Comparison of ENCODE assay signal across 32 cellular contexts in the genomic region with DNA sequence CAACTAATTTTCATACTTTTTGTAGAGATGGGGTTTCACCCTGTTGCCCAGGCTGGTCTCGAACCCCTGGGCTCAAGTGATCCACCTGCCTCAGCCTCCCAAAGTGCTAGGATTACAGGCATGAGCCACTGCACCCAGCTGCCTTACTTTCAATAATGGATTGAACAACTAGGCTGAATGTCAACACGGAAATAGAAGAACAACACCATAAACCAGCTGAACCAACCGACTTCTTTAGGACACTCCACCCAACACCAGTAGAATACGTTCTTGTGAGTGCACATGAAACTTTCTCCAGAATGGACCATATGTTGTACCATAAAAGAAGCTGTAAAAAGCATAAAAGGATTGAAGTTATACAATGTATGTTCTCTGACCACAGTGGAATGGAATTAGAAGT.
"Had no signal": no experiment of that assay in that cellular context is flagged by ENCODE, and none has a peak within 500 bp of the region (broad histone marks: within the 10 kb centered on the region; RNA-seq: fewer than 3 reads in every experiment).

No MANE protein-coding gene starts in this region.

- DNase-seq: Karpas-422, KBM-7, MM.1S, MV-4-11, NCI-H1092, NCI-H1105, NCI-H1417 treated with DMSO at 0.1 percent for 48 hours, NCI-H1436 treated with DMSO at 0.1 percent for 48 hours, NCI-H1694 treated with DMSO at 0.1 percent for 48 hours, NCI-H187 treated with DMSO at 0.1 percent for 48 hours, NCI-H2029, NCI-H2081, NCI-H2171 treated with DMSO at 0.1 percent for 48 hours, NCI-H226, NCI-H446 treated with DMSO at 0.1 percent for 48 hours, NCI-H510A, NCI-H524, NCI-H526, NCI-H69, NCI-H748 treated with DMSO at 0.1 percent for 48 hours, NCI-H82, OCI-M1, PC-3, Peyer's patch, RPMI8226, SHP77, SIG-M5, SJCRH30 had no signal

- ATAC-seq: PC-3, Right ventricle myocardium inferior, SK-N-SH treated with all-trans-retinoic acid at 6 μM for 48 hours had no signal

- H3K36me3 ChIP-seq: Peyer's patch, SJCRH30 had no signal

- H3K27ac ChIP-seq: KMS-11, Peyer's patch, SJCRH30, SK-N-MC had no signal

- H3K9ac ChIP-seq: KMS-11 had no signal

- H3K27me3 ChIP-seq: Peyer's patch, SJCRH30 had no signal

- H3K9me3 ChIP-seq: Peyer's patch, SJCRH30 had no signal

- H3K4me3 ChIP-seq: Peyer's patch, SJCRH30, SK-N-MC had no signal

- H3K4me1 ChIP-seq: Peyer's patch, SJCRH30 had no signal

- H3K4me2 ChIP-seq: KMS-11 had no signal
